ENCODE assay signal across 14 cellular contexts in the genomic region with DNA sequence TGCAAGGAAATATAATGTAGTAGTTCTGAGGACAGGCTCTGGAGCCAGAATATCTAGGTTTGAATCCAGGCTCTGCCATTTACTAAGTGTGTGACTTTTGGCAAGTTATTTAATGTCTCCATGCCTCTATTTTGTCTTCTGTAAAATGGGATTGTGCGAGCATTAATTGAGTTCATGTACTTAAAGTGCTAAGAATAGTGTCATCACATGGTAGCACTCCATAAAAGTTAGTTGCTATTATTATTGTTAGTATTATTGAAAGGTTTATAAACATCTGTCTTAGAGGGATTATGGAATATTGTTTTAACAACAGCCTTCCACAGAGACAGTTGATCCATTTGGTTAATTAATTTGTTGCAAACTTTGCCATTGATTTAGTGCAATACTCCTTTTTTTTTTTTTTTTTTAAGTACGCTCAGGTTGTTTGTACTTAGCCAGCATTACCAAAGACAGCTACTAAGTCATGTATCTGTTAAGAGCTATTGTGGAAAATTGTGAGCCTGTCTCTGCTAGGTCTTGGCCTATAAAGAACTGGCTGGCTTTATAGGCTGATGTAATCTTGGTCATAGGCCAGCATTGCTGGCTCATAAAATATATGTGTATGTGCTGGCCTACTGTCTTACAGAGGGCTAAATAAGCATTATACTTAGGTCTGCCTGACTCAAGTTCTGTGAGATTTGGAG.
DNase-seq lines count a peak whose midpoint lies in the region; FAIRE-seq and TF ChIP-seq lines count a peak whose summit lies in the region.
"Had no signal": no experiment of that assay in that cellular context is flagged by ENCODE, and none has a peak within 500 bp of the region (broad histone marks: within the 10 kb centered on the region; RNA-seq: fewer than 3 reads in every experiment).

No MANE protein-coding gene starts in this region.

- WGBS in mammary epithelial cell (ENCODE audit: low coverage, missing lambda C conversion rate) = 97% methylated on average over 2 of the region's 2 CpGs
- 74 to 85% methylated on average over 2 of the region's 2 CpGs for WGBS in transverse colon (ENCODE audit: low coverage in 1 of 2), 2 donors

- H4K20me1 ChIP-seq in mammary epithelial cell (ENCODE audit: insufficient read depth, low read length) = no peaks in the 10 kb centered on the region

- H3K27ac ChIP-seq in mammary epithelial cell (ENCODE audit: insufficient read depth, low read depth, low read length) = no peak overlapping the region
- peak overlapping the region; percentile 2; the same call in 1 of the 2 replicates for H3K27ac ChIP-seq in VCaP
- H3K27ac ChIP-seq in transverse colon = peak overlapping the region in 3 of 4 donors; percentile 27 to 50 (median 30)
- H3K27ac ChIP-seq: A549, KMS-11 had no signal

- TF ChIP-seq EP300 in transverse colon (IDR thresholded peaks at IDR 0.05; ENCODE audit: low read depth) = no peak

- H3K4me1 ChIP-seq in mammary epithelial cell (ENCODE audit: insufficient read depth, low read length) (no peaks in the 10 kb centered on the region), transverse colon (peaks cover 0 to 14% (median 12%) of the 10 kb centered on the region in 4 donors)
- H3K4me1 ChIP-seq: A549 had no signal

- H3K4me1 Mint-ChIP-seq in MCF 10A (ENCODE audit: insufficient read depth, unreplicated experiment) = peaks cover 6% of the 10 kb centered on the region

- H3K4me3 ChIP-seq in mammary epithelial cell (replicated peaks in 1 of 3; ENCODE audit: insufficient read depth in 1 of 3, low read depth in 2 of 3, low read length in 3 of 3) = no peak overlapping the region
- no peak overlapping the region for H3K4me3 ChIP-seq in fibroblast of villous mesenchyme (ENCODE audit: low read depth, low read length)
- H3K4me3 ChIP-seq in transverse colon = no peak overlapping the region
- H3K4me3 ChIP-seq: A549 had no signal

- H3K4me2 ChIP-seq in mammary epithelial cell (ENCODE audit: insufficient read depth, low read depth, low read length) = no peak overlapping the region
- H3K4me2 ChIP-seq: A549, KMS-11 had no signal

- no TSS peak for BruUV-seq in MCF 10A (replicated peaks; lab: Mats Ljungman, UMichigan)
- BruUV-seq in mammary epithelial cell (replicated peaks; lab: Mats Ljungman, UMichigan) = no TSS peak

- no peaks in the 10 kb centered on the region for H3K36me3 Mint-ChIP-seq in MCF 10A (ENCODE audit: insufficient read depth, unreplicated experiment)

- DNase-seq in MCF 10A (ENCODE audit: unreplicated experiment) = peak; percentile 15
- DNase-seq in mammary epithelial cell = no peak
- DNase-seq in fibroblast of villous mesenchyme (ENCODE audit: low read depth) = peak; percentile 92
- DNase-seq in transverse colon = no peak
- no peak for DNase-seq in AG08395 (ENCODE audit: low spot score)
- no peak for DNase-seq in urothelium cell line (ENCODE audit: low spot score)
- DNase-seq in NCI-H146 (lab: John Stamatoyannopoulos, UW) = no peak
- DNase-seq: DMS79; effector CD4-positive, alpha-beta T cell; midbrain; RPMI8226 had no signal

- no peaks in the 10 kb centered on the region for H3K79me2 ChIP-seq in mammary epithelial cell (ENCODE audit: insufficient read depth, low read length)

- no peak for TF ChIP-seq POLR2A in transverse colon (IDR thresholded peaks at IDR 0.05)

- no peaks in the 10 kb centered on the region for H3K9me3 Mint-ChIP-seq in MCF 10A (ENCODE audit: unreplicated experiment)

- in situ Hi-C loops in mammary epithelial cell (cut with MboI; ENCODE audit: low sequenced_read_pairs in 2 of 2) (no loop called here), transverse colon (cut with MboI; ENCODE audit: low pct_ligation_motif_present in 1 of 4, low pct_unique_long_range_greater_than_20kb in 1 of 4, low sequenced_read_pairs in 3 of 4) (loop anchor here in 1 of 4 donors (25.0 kb wide), 1 partner anchor 142 kb away; no protein-coding TSS in a partner anchor)

- H3K9me3 ChIP-seq in mammary epithelial cell (replicated peaks; ENCODE audit: insufficient read depth, low read length) (no peaks in the 10 kb centered on the region), transverse colon (no peaks in the 10 kb centered on the region)

- CTCF ChIA-PET in MCF 10A (lab: Yijun Ruan, JAX) (interaction anchor here (1.0 to 1.3 kb wide), 2 partner anchors 15 to 20 kb away, joined by 3 to 4 read pairs; no protein-coding TSS in a partner anchor), mammary epithelial cell (lab: Charles Lee; ENCODE audit: low non-redundant PET) (interaction anchor here (0.6 kb wide), 1 partner anchor 1013 kb away, joined by 4 read pairs; no protein-coding TSS in a partner anchor)

- H3K9ac ChIP-seq in mammary epithelial cell (ENCODE audit: insufficient read depth, low read length) = no peak overlapping the region
- H3K9ac ChIP-seq: KMS-11 had no signal

- H2AFZ ChIP-seq in mammary epithelial cell (ENCODE audit: low read depth, low read length) = no peak overlapping the region

- no peak for FAIRE-seq in urothelium cell line (lab: Jason Lieb, UNC)
- FAIRE-seq: A549 had no signal

- intact Hi-C loops in MCF 10A (cut with micrococcal nuclease) = no loop called here
- intact Hi-C loops in mammary epithelial cell (cut with micrococcal nuclease) = no loop called here
- intact Hi-C loops in transverse colon (cut with DNase I; ENCODE audit: low total_unique reads) = no loop called here

- H3K27ac Mint-ChIP-seq in MCF 10A (ENCODE audit: low read depth, unreplicated experiment) = no peak overlapping the region

- no peaks in the 10 kb centered on the region for H3K27me3 ChIP-seq in mammary epithelial cell (ENCODE audit: insufficient read depth, low read length)
- H3K27me3 ChIP-seq in transverse colon = no peaks in the 10 kb centered on the region

- TF ChIP-seq CTCF in MCF 10A (IDR thresholded peaks at IDR 0.05; ENCODE audit: unreplicated experiment) (no peak), mammary epithelial cell (conservative IDR thresholded peaks at IDR 0.05 in 1 of 2, IDR thresholded peaks at IDR 0.05 in 1 of 2; ENCODE audit: extremely low read depth in 1 of 2, insufficient read depth in 1 of 2, low read depth in 1 of 2, low read length in 2 of 2) (no peak), VCaP (conservative IDR thresholded peaks at IDR 0.05) (no peak), fibroblast of villous mesenchyme (IDR thresholded peaks at IDR 0.05; ENCODE audit: insufficient read depth, low read depth, low read length) (no peak), transverse colon (IDR thresholded peaks at IDR 0.05) (no peak)

- POLR2A ChIA-PET in MCF 10A (lab: Yijun Ruan, JAX) = no interaction called here

- H3K27me3 Mint-ChIP-seq in MCF 10A (ENCODE audit: insufficient read depth, unreplicated experiment) = no peaks in the 10 kb centered on the region

- H3K36me3 ChIP-seq in mammary epithelial cell (ENCODE audit: insufficient read depth, low read length) (no peaks in the 10 kb centered on the region), transverse colon (no peaks in the 10 kb centered on the region)

- H3K4me3 Mint-ChIP-seq in MCF 10A (ENCODE audit: unreplicated experiment) = no peak overlapping the region

- dilution Hi-C loops in mammary epithelial cell (cut with HindIII; ENCODE audit: low sequenced_read_pairs) = no loop called here

Comparison
In these comparisons a context has a peak if more than half of its experiments do, and no peak if none do; other contexts are left out.
1. DNase-seq: peak in MCF 10A (single experiment) and fibroblast of villous mesenchyme (single experiment); none in mammary epithelial cell (single experiment), transverse colon (single experiment), AG08395 (single experiment), urothelium cell line (single experiment) and NCI-H146 (single experiment).